ENCODE assay signal across 1 cellular context in genomic region chr2:162318280-162319222, GRCh38.
TF ChIP-seq lines count a peak whose summit lies in the region.

Gene IFIH1, minus strand, starts transcription at chr2:162318684. Its CDS starts 377 bp downstream, at chr2:162318307.

TF ChIP-seq in HepG2, 621 proteins besides CTCF, POLR2A, EP300 and RAD21 (continued from another document and continues in another):
- TF ChIP-seq, protein P1, sequence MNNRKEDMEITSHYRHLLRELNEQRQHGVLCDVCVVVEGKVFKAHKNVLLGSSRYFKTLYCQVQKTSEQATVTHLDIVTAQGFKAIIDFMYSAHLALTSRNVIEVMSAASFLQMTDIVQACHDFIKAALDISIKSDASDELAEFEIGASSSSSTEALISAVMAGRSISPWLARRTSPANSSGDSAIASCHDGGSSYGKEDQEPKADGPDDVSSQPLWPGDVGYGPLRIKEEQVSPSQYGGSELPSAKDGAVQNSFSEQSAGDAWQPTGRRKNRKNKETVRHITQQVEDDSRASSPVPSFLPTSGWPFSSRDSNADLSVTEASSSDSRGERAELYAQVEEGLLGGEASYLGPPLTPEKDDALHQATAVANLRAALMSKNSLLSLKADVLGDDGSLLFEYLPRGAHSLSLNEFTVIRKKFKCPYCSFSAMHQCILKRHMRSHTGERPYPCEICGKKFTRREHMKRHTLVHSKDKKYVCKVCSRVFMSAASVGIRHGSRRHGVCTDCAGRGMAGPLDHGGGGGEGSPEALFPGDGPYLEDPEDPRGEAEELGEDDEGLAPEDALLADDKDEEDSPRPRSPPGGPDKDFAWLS (CRISPR knock-in tag; IDR thresholded peaks at IDR 0.05; ENCODE audit: borderline replicate concordance) = no peak
- TF ChIP-seq, protein P2, sequence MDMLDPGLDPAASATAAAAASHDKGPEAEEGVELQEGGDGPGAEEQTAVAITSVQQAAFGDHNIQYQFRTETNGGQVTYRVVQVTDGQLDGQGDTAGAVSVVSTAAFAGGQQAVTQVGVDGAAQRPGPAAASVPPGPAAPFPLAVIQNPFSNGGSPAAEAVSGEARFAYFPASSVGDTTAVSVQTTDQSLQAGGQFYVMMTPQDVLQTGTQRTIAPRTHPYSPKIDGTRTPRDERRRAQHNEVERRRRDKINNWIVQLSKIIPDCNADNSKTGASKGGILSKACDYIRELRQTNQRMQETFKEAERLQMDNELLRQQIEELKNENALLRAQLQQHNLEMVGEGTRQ (IDR thresholded peaks at IDR 0.05; ENCODE audit: low read depth, low read length) = no peak
- TF ChIP-seq, protein P2 (CRISPR knock-in tag; IDR thresholded peaks at IDR 0.05; ENCODE audit: borderline replicate concordance) = no peak
- TF ChIP-seq NCOR1 (IDR thresholded peaks at IDR 0.05; ENCODE audit: borderline replicate concordance, low read length) = no peak
- no peak for TF ChIP-seq RCOR2 (CRISPR knock-in tag; IDR thresholded peaks at IDR 0.05)
- no peak for TF ChIP-seq MED13 (CRISPR knock-in tag; IDR thresholded peaks at IDR 0.05)
- no peak for TF ChIP-seq ATF2 (CRISPR knock-in tag; IDR thresholded peaks at IDR 0.05)
- TF ChIP-seq KDM3A (CRISPR knock-in tag; IDR thresholded peaks at IDR 0.05; ENCODE audit: low read depth) = peak; percentile 20; the same call in 1 of the 2 replicates
- no peak for TF ChIP-seq EZH2 (conservative IDR thresholded peaks at IDR 0.05; ENCODE audit: low read depth, low read length)
- TF ChIP-seq, protein P3, sequence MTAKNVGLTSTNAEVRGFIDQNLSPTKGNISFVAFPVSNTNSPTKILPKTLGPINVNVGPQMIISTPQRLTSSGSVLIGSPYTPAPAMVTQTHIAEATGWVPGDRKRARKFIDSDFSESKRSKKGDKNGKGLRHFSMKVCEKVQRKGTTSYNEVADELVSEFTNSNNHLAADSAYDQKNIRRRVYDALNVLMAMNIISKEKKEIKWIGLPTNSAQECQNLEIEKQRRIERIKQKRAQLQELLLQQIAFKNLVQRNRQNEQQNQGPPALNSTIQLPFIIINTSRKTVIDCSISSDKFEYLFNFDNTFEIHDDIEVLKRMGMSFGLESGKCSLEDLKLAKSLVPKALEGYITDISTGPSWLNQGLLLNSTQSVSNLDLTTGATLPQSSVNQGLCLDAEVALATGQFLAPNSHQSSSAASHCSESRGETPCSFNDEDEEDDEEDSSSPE (CRISPR knock-in tag; IDR thresholded peaks at IDR 0.05) = peak; percentile 78
- peak; percentile 64; the same call in 1 of the 2 replicates for TF ChIP-seq ZMYM4 (CRISPR knock-in tag; IDR thresholded peaks at IDR 0.05)
- no peak for TF ChIP-seq ZNF547 (CRISPR knock-in tag; IDR thresholded peaks at IDR 0.05)
- TF ChIP-seq NAIF1 (CRISPR knock-in tag; IDR thresholded peaks at IDR 0.05; ENCODE audit: borderline replicate concordance) = no peak
- TF ChIP-seq BCL6 (CRISPR knock-in tag; IDR thresholded peaks at IDR 0.05) = no peak
- TF ChIP-seq ZC3H4 (CRISPR knock-in tag; IDR thresholded peaks at IDR 0.05; ENCODE audit: borderline replicate concordance) = no peak
- TF ChIP-seq, protein P4, sequence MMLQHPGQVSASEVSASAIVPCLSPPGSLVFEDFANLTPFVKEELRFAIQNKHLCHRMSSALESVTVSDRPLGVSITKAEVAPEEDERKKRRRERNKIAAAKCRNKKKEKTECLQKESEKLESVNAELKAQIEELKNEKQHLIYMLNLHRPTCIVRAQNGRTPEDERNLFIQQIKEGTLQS (CRISPR knock-in tag; IDR thresholded peaks at IDR 0.05) = no peak
- no peak for TF ChIP-seq SMARCC2 (IDR thresholded peaks at IDR 0.05)
- no peak for TF ChIP-seq MTF2 (CRISPR knock-in tag; IDR thresholded peaks at IDR 0.05; ENCODE audit: borderline replicate concordance)
- peak; percentile 63; the same call in 1 of the 2 replicates for TF ChIP-seq ELF1 (CRISPR knock-in tag; IDR thresholded peaks at IDR 0.05)
- TF ChIP-seq ZNF12 (CRISPR knock-in tag; IDR thresholded peaks at IDR 0.05) = no peak
- no peak for TF ChIP-seq ZSCAN25 (CRISPR knock-in tag; IDR thresholded peaks at IDR 0.05)
- TF ChIP-seq, protein P5, sequence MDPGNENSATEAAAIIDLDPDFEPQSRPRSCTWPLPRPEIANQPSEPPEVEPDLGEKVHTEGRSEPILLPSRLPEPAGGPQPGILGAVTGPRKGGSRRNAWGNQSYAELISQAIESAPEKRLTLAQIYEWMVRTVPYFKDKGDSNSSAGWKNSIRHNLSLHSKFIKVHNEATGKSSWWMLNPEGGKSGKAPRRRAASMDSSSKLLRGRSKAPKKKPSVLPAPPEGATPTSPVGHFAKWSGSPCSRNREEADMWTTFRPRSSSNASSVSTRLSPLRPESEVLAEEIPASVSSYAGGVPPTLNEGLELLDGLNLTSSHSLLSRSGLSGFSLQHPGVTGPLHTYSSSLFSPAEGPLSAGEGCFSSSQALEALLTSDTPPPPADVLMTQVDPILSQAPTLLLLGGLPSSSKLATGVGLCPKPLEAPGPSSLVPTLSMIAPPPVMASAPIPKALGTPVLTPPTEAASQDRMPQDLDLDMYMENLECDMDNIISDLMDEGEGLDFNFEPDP (CRISPR knock-in tag; conservative IDR thresholded peaks at IDR 0.05) = 0 out of 2 replicates have a peak, but pooled peaks have one; percentile 66
- no peak for TF ChIP-seq TAF15 (IDR thresholded peaks at IDR 0.05; ENCODE audit: low read depth, low read length, poor library complexity, severe bottlenecking)
- TF ChIP-seq IKZF4 (CRISPR knock-in tag; IDR thresholded peaks at IDR 0.05; ENCODE audit: borderline replicate concordance, low read depth, not compliant biosample characterization) = no peak
- TF ChIP-seq SP1 (IDR thresholded peaks at IDR 0.05) = no peak
- no peak for TF ChIP-seq SP1 (CRISPR knock-in tag; IDR thresholded peaks at IDR 0.05)
- TF ChIP-seq AGO1 (IDR thresholded peaks at IDR 0.05; ENCODE audit: low read depth, low read length, poor library complexity, severe bottlenecking) = no peak
- peak; percentile 73; the same call in 1 of the 2 replicates for TF ChIP-seq HNF1B (CRISPR knock-in tag; IDR thresholded peaks at IDR 0.05)
- no peak for TF ChIP-seq MYNN (CRISPR knock-in tag; IDR thresholded peaks at IDR 0.05; ENCODE audit: low read depth)
- no peak for TF ChIP-seq XBP1 (CRISPR knock-in tag; IDR thresholded peaks at IDR 0.05)
- no peak for TF ChIP-seq ATF7-NPFF (CRISPR knock-in tag; IDR thresholded peaks at IDR 0.05; ENCODE audit: low read depth)
- TF ChIP-seq, protein P6, sequence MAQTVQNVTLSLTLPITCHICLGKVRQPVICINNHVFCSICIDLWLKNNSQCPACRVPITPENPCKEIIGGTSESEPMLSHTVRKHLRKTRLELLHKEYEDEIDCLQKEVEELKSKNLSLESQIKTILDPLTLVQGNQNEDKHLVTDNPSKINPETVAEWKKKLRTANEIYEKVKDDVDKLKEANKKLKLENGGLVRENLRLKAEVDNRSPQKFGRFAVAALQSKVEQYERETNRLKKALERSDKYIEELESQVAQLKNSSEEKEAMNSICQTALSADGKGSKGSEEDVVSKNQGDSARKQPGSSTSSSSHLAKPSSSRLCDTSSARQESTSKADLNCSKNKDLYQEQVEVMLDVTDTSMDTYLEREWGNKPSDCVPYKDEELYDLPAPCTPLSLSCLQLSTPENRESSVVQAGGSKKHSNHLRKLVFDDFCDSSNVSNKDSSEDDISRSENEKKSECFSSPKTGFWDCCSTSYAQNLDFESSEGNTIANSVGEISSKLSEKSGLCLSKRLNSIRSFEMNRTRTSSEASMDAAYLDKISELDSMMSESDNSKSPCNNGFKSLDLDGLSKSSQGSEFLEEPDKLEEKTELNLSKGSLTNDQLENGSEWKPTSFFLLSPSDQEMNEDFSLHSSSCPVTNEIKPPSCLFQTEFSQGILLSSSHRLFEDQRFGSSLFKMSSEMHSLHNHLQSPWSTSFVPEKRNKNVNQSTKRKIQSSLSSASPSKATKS (CRISPR knock-in tag; IDR thresholded peaks at IDR 0.05) = no peak
- no peak for TF ChIP-seq ZSCAN21 (CRISPR knock-in tag; IDR thresholded peaks at IDR 0.05; ENCODE audit: borderline replicate concordance)
- no peak for TF ChIP-seq ZNF660 (CRISPR knock-in tag; IDR thresholded peaks at IDR 0.05; ENCODE audit: borderline replicate concordance, low read depth)
- TF ChIP-seq ZNF34 (CRISPR knock-in tag; IDR thresholded peaks at IDR 0.05; ENCODE audit: borderline replicate concordance) = no peak
- TF ChIP-seq ZSCAN29 (CRISPR knock-in tag; conservative IDR thresholded peaks at IDR 0.05) = no peak
- peak; percentile 96 for TF ChIP-seq KMT2A (CRISPR knock-in tag; IDR thresholded peaks at IDR 0.05)
- TF ChIP-seq, protein P7, sequence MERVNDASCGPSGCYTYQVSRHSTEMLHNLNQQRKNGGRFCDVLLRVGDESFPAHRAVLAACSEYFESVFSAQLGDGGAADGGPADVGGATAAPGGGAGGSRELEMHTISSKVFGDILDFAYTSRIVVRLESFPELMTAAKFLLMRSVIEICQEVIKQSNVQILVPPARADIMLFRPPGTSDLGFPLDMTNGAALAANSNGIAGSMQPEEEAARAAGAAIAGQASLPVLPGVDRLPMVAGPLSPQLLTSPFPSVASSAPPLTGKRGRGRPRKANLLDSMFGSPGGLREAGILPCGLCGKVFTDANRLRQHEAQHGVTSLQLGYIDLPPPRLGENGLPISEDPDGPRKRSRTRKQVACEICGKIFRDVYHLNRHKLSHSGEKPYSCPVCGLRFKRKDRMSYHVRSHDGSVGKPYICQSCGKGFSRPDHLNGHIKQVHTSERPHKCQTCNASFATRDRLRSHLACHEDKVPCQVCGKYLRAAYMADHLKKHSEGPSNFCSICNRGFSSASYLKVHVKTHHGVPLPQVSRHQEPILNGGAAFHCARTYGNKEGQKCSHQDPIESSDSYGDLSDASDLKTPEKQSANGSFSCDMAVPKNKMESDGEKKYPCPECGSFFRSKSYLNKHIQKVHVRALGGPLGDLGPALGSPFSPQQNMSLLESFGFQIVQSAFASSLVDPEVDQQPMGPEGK (CRISPR knock-in tag; IDR thresholded peaks at IDR 0.05) = peak; percentile 43; the same call in 1 of the 2 replicates
- TF ChIP-seq, protein P8, sequence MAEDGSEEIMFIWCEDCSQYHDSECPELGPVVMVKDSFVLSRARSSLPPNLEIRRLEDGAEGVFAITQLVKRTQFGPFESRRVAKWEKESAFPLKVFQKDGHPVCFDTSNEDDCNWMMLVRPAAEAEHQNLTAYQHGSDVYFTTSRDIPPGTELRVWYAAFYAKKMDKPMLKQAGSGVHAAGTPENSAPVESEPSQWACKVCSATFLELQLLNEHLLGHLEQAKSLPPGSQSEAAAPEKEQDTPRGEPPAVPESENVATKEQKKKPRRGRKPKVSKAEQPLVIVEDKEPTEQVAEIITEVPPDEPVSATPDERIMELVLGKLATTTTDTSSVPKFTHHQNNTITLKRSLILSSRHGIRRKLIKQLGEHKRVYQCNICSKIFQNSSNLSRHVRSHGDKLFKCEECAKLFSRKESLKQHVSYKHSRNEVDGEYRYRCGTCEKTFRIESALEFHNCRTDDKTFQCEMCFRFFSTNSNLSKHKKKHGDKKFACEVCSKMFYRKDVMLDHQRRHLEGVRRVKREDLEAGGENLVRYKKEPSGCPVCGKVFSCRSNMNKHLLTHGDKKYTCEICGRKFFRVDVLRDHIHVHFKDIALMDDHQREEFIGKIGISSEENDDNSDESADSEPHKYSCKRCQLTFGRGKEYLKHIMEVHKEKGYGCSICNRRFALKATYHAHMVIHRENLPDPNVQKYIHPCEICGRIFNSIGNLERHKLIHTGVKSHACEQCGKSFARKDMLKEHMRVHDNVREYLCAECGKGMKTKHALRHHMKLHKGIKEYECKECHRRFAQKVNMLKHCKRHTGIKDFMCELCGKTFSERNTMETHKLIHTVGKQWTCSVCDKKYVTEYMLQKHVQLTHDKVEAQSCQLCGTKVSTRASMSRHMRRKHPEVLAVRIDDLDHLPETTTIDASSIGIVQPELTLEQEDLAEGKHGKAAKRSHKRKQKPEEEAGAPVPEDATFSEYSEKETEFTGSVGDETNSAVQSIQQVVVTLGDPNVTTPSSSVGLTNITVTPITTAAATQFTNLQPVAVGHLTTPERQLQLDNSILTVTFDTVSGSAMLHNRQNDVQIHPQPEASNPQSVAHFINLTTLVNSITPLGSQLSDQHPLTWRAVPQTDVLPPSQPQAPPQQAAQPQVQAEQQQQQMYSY (CRISPR knock-in tag; IDR thresholded peaks at IDR 0.05) = no peak
- no peak for TF ChIP-seq CHD2 (IDR thresholded peaks at IDR 0.05; ENCODE audit: low read depth, low read length)
- no peak for TF ChIP-seq E2F2 (CRISPR knock-in tag; IDR thresholded peaks at IDR 0.05; ENCODE audit: borderline replicate concordance)
- TF ChIP-seq RBM22 (optimal IDR thresholded peaks at IDR 0.05; ENCODE audit: low read length) = no peak
